ENCODE assay signal across 8 cellular contexts in genomic region chr2:217223222-217223930, GRCh38.
A peak's percentile ranks its signal among the peaks of the same experiment; 100 is the strongest.
DNase-seq lines count a peak whose midpoint lies in the region; ATAC-seq and TF ChIP-seq lines count a peak whose summit lies in the region.

No MANE protein-coding gene starts in this region.

- H3K36me3 Mint-ChIP-seq in activated T-helper 17 cell treated with anti-CD3 and anti-CD28 coated beads, Interleukin-2, amount 50 U/mL, for 72 hours (ENCODE audit: low read depth), result no peaks in the 10 kb centered on the region

- H3K27me3 Mint-ChIP-seq in activated T-helper 17 cell treated with anti-CD3 and anti-CD28 coated beads, Interleukin-2, amount 50 U/mL, for 72 hours, result peaks cover 5% of the 10 kb centered on the region

- DNase-seq in GM10266 (ENCODE audit: extremely low spot score) (peak; percentile 72), HS-5 (ENCODE audit: low read depth) (peak; percentile 89), kidney glomerular epithelial cell (lab: John Stamatoyannopoulos, UW) (peak; percentile 89), esophagus squamous epithelium (lab: John Stamatoyannopoulos, UW) (no peak), NCI-H524 treated with DMSO at 0.1 percent for 48 hours (lab: John Stamatoyannopoulos, UW) (no peak)
- no peak for DNase-seq in central memory CD4-positive, alpha-beta T cell

- H3K27me3 ChIP-seq in esophagus squamous epithelium, result peaks cover 0 to 5% (median 0%) of the 10 kb centered on the region in 4 donors

- H3K4me1 Mint-ChIP-seq in activated T-helper 17 cell treated with anti-CD3 and anti-CD28 coated beads, Interleukin-2, amount 50 U/mL, for 72 hours, result peaks cover 12% of the 10 kb centered on the region

- WGBS in esophagus squamous epithelium, 2 donors, result 46 to 65% methylated on average over 8 of the region's 8 CpGs

- H3K36me3 ChIP-seq in esophagus squamous epithelium, result no peaks in the 10 kb centered on the region

- intact Hi-C loops in esophagus squamous epithelium (cut with DNase I), result no loop called here

- no peak for TF ChIP-seq POLR2A in esophagus squamous epithelium (IDR thresholded peaks at IDR 0.05)

- H3K4me1 ChIP-seq in esophagus squamous epithelium, result peaks cover 0 to 21% (median 7%) of the 10 kb centered on the region in 3 donors

- H3K9me3 ChIP-seq in esophagus squamous epithelium, result no peaks in the 10 kb centered on the region

- peak; percentile 73 for ATAC-seq in GM21526 (IDR thresholded peaks at IDR 0.05; ENCODE audit: low FRiP score, unreplicated experiment)
- peak; percentile 96 for ATAC-seq in activated T-helper 17 cell treated with anti-CD3 and anti-CD28 coated beads, Interleukin-2, amount 50 U/mL, for 72 hours (replicated peaks)

- peak overlapping the region in 2 of 4 donors; percentile 37 to 54 for H3K27ac ChIP-seq in esophagus squamous epithelium

- H3K4me3 Mint-ChIP-seq in activated T-helper 17 cell treated with anti-CD3 and anti-CD28 coated beads, Interleukin-2, amount 50 U/mL, for 72 hours, result peak overlapping the region; percentile 32

- no peaks in the 10 kb centered on the region for H3K9me3 Mint-ChIP-seq in activated T-helper 17 cell treated with anti-CD3 and anti-CD28 coated beads, Interleukin-2, amount 50 U/mL, for 72 hours

- H3K4me3 ChIP-seq in esophagus squamous epithelium, result no peak overlapping the region

- TF ChIP-seq CTCF in GM10266 (IDR thresholded peaks at IDR 0.05; ENCODE audit: control insufficient read depth, insufficient read depth, low read depth, missing control alignments), result no peak
- no peak for TF ChIP-seq CTCF in esophagus squamous epithelium (IDR thresholded peaks at IDR 0.05)

- H3K27ac Mint-ChIP-seq in activated T-helper 17 cell treated with anti-CD3 and anti-CD28 coated beads, Interleukin-2, amount 50 U/mL, for 72 hours, result peak overlapping the region; percentile 70

Comparison
In these comparisons a context has a peak if more than half of its experiments do, and no peak if none do; other contexts are left out.
1. DNase-seq: peak in GM10266 (single experiment), HS-5 (single experiment) and kidney glomerular epithelial cell (single experiment); none in central memory CD4-positive, alpha-beta T cell (single experiment), esophagus squamous epithelium (single experiment) and NCI-H524 treated with DMSO at 0.1 percent for 48 hours (single experiment).